In the genomic region with DNA sequence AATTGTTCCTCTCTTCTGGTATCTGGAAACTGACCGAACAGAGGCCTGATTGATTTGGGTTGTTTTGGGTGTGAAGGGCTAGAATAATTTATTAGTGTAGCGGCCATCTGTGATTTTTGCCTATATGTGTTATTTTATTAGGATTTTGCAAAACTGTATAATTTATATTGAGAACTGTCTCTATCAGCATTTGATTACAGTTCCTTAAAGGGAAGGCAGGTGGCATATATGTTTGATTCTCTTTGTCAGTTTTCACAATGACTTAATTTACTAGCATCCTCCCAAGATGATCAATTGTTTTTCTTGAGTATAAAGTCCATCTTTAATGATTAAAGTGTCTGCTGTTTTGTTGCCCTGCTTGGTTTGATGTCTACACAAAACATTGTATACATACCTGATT, we compare ENCODE assay signal across 12 cellular contexts. TPM values are rescaled to one million over a fixed set of nuclear protein-coding genes. Genes with fewer than 3 reads are reported as not detected.
DNase-seq lines count a peak whose midpoint lies in the region; ATAC-seq, FAIRE-seq and TF ChIP-seq lines count a peak whose summit lies in the region.
"Had no signal": no experiment of that assay in that cellular context is flagged by ENCODE, and none has a peak within 500 bp of the region (broad histone marks: within the 10 kb centered on the region; RNA-seq: fewer than 3 reads in every experiment).

No MANE protein-coding gene starts in this region.

- no peak for DNase-seq in GM12892 (ENCODE audit: insufficient read length)
- DNase-seq in T-helper 17 cell: no peak
- no peak for DNase-seq in foreskin fibroblast
- DNase-seq in gastrocnemius medialis: no peak
- DNase-seq in substantia nigra (lab: John Stamatoyannopoulos, UW): no peak
- DNase-seq in SIG-M5 (lab: John Stamatoyannopoulos, UW): no peak
- no peak for DNase-seq in hepatic stellate cell (ENCODE audit: low spot score)
- DNase-seq: effector memory CD8-positive, alpha-beta T cell; NCI-H2029 treated with DMSO at 0.1 percent for 48 hours; RPMI8226 had no signal

- H3K9me3 ChIP-seq in T-helper 17 cell (ENCODE audit: control insufficient read depth, low read length, poor library complexity, severe bottlenecking): no peaks in the 10 kb centered on the region
- H3K9me3 ChIP-seq in gastrocnemius medialis: no peaks in the 10 kb centered on the region
- H3K9me3 ChIP-seq: prostate gland had no signal

- in situ Hi-C loops in gastrocnemius medialis (cut with MboI; ENCODE audit: low sequenced_read_pairs in 4 of 4): no loop called here

- peaks cover 5% of the 10 kb centered on the region for H3K36me3 Mint-ChIP-seq in T-helper 17 cell (ENCODE audit: low read depth)

- peaks cover 31 to 46% of the 10 kb centered on the region in 2 donors for H3K4me1 ChIP-seq in gastrocnemius medialis
- H3K4me1 ChIP-seq: prostate gland had no signal

- no peak overlapping the region for H3K4me3 Mint-ChIP-seq in T-helper 17 cell
- H3K4me3 Mint-ChIP-seq: effector memory CD8-positive, alpha-beta T cell had no signal

- H3K4me1 Mint-ChIP-seq in T-helper 17 cell: peaks cover 16% of the 10 kb centered on the region

- H3K27me3 Mint-ChIP-seq in T-helper 17 cell: no peaks in the 10 kb centered on the region
- H3K27me3 Mint-ChIP-seq: effector memory CD8-positive, alpha-beta T cell had no signal

- intact Hi-C loops in gastrocnemius medialis (cut with DNase I; ENCODE audit: low total_unique reads): loop anchor here (10.0 kb wide), 3 partner anchors 644 to 984 kb away; a partner anchor contains a TSS

- H3K27ac ChIP-seq in gastrocnemius medialis: peak overlapping the region in 3 of 4 donors; percentile 20 to 96 (median 94)
- no peak overlapping the region for H3K27ac ChIP-seq in substantia nigra (ENCODE audit: low read depth, low read length, poor library complexity, severe bottlenecking)
- H3K27ac ChIP-seq: prostate gland had no signal

- no peak for ATAC-seq in T-helper 17 cell
- no peak for ATAC-seq in gastrocnemius medialis
- no peak for ATAC-seq in HG03439 (IDR thresholded peaks at IDR 0.05; ENCODE audit: unreplicated experiment)
- ATAC-seq: effector memory CD8-positive, alpha-beta T cell had no signal

- FAIRE-seq in GM12892 (lab: Jason Lieb, UNC): peak; percentile 67

- no peaks in the 10 kb centered on the region for H3K27me3 ChIP-seq in gastrocnemius medialis

- H3K36me3 ChIP-seq in gastrocnemius medialis: no peaks in the 10 kb centered on the region
- H3K36me3 ChIP-seq: prostate gland had no signal

- TF ChIP-seq POLR2A in GM12892 (IDR thresholded peaks at IDR 0.05; ENCODE audit: low read depth, low read length) (no peak), gastrocnemius medialis (IDR thresholded peaks at IDR 0.05) (no peak)

- H3K27ac Mint-ChIP-seq in T-helper 17 cell: peak overlapping the region; percentile 54

- no peak for TF ChIP-seq CTCF in foreskin fibroblast (IDR thresholded peaks at IDR 0.05; ENCODE audit: low read depth, low read length)
- no peak for TF ChIP-seq CTCF in gastrocnemius medialis (IDR thresholded peaks at IDR 0.05 in 4 of 5, conservative IDR thresholded peaks at IDR 0.05 in 1 of 5)

- H3K4me3 ChIP-seq in foreskin fibroblast (ENCODE audit: low read depth in 1 of 2, low read length in 2 of 2): peak overlapping the region; percentile 43 to 97
- peak overlapping the region; percentile 26 to 80 (median 30) for H3K4me3 ChIP-seq in gastrocnemius medialis
- H3K4me3 ChIP-seq: prostate gland had no signal

RNA-seq across cellular contexts. Expression of a gene that starts 4.5 kb away (rescaled TPM):
- 10.0 TPM for polyA plus RNA-seq in GM12892 (2012; ENCODE audit: missing spikeins)
- 10 to 100 TPM in 1 of 2 donors, 1 to 10 TPM in 1; 7.7 to 11.5 TPM for total RNA-seq in T-helper 17 cell
- total RNA-seq in gastrocnemius medialis: 10 to 100 TPM in 3 of 4 donors, 1 to 10 TPM in 1; 9.8 to 21.9 (median 11.3) TPM
